In the genomic region with DNA sequence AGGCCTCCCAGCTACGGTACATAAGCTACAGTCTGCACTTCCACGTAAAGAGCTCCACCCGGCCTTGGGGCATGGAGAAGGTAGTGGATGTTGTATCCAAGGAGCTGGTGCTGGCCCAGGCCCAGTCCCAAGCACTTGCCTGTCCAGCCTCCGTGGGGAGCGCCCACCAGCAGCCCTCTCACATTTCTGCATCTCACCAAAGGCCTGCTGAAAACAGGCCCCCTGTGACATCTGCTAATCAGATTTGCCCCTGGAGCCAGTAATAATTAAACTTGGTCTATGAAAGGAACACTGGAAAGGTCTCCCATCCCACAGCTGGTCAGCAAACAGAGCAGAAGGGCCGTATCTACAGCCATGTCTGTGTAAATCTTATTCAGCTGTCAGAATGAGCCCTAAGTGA, we compare ENCODE assay signal across 1 cellular context.
TF ChIP-seq lines count a peak whose summit lies in the region.

No MANE protein-coding gene starts in this region.

TF ChIP-seq in IMR-90, 13 proteins besides CTCF, POLR2A, EP300 and RAD21:
- TF ChIP-seq BHLHE40 (IDR thresholded peaks at IDR 0.05; ENCODE audit: low read depth, low read length) (no peak), RCOR1 (IDR thresholded peaks at IDR 0.05; ENCODE audit: insufficient replicate concordance, low read length) (no peak), NFE2L2 (IDR thresholded peaks at IDR 0.05; ENCODE audit: low read depth, low read length) (no peak), MXI1 (IDR thresholded peaks at IDR 0.05; ENCODE audit: borderline replicate concordance, low read depth, low read length) (no peak), MAFK (IDR thresholded peaks at IDR 0.05; ENCODE audit: low read depth, low read length) (no peak), FOS (IDR thresholded peaks at IDR 0.05; ENCODE audit: low read depth, low read length) (no peak), SMC3 (IDR thresholded peaks at IDR 0.05; ENCODE audit: low read depth, low read length) (no peak), RFX5 (IDR thresholded peaks at IDR 0.05; ENCODE audit: low read depth, low read length) (no peak), CHD1 (IDR thresholded peaks at IDR 0.05; ENCODE audit: low read depth, low read length) (no peak), MAZ (IDR thresholded peaks at IDR 0.05; ENCODE audit: borderline replicate concordance, low read depth, low read length) (no peak), CEBPB (IDR thresholded peaks at IDR 0.05; ENCODE audit: low read depth, low read length) (no peak)
- TF ChIP-seq, protein P1, sequence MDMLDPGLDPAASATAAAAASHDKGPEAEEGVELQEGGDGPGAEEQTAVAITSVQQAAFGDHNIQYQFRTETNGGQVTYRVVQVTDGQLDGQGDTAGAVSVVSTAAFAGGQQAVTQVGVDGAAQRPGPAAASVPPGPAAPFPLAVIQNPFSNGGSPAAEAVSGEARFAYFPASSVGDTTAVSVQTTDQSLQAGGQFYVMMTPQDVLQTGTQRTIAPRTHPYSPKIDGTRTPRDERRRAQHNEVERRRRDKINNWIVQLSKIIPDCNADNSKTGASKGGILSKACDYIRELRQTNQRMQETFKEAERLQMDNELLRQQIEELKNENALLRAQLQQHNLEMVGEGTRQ (IDR thresholded peaks at IDR 0.05; ENCODE audit: low read depth, low read length): no peak
- TF ChIP-seq, protein P2, sequence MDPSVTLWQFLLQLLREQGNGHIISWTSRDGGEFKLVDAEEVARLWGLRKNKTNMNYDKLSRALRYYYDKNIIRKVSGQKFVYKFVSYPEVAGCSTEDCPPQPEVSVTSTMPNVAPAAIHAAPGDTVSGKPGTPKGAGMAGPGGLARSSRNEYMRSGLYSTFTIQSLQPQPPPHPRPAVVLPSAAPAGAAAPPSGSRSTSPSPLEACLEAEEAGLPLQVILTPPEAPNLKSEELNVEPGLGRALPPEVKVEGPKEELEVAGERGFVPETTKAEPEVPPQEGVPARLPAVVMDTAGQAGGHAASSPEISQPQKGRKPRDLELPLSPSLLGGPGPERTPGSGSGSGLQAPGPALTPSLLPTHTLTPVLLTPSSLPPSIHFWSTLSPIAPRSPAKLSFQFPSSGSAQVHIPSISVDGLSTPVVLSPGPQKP (IDR thresholded peaks at IDR 0.05; ENCODE audit: borderline replicate concordance, low read depth, low read length): no peak
TF ChIP-seq in IMR-90: peak in this region for 0.
